In genomic region chr6:134891633-134892032, GRCh38 we compare ENCODE assay signal across 28 cellular contexts. TPM values are rescaled to one million over a fixed set of nuclear protein-coding genes. Genes with fewer than 3 reads are reported as not detected.
"Had no signal": no experiment of that assay in that cellular context is flagged by ENCODE, and none has a peak within 500 bp of the region (broad histone marks: within the 10 kb centered on the region; RNA-seq: fewer than 3 reads in every experiment).

No MANE protein-coding gene starts in this region.

- H3K4me1 ChIP-seq: colonic mucosa, esophagus muscularis mucosa, esophagus squamous epithelium, foreskin keratinocyte, gastrocnemius medialis, gastroesophageal sphincter, heart left ventricle had no signal

- H3K36me3 ChIP-seq: colonic mucosa, esophagus muscularis mucosa, esophagus squamous epithelium, gastrocnemius medialis, gastroesophageal sphincter, heart left ventricle had no signal

- ATAC-seq: effector memory CD8-positive, alpha-beta T cell; esophagus mucosa; foreskin keratinocyte; gastrocnemius medialis; gastroesophageal sphincter; heart left ventricle had no signal

- H3K27me3 ChIP-seq: colonic mucosa, dorsolateral prefrontal cortex, esophagus muscularis mucosa, foreskin keratinocyte, gastrocnemius medialis, gastroesophageal sphincter, heart left ventricle had no signal

- H3K4me3 ChIP-seq: colonic mucosa, coronary artery, dorsolateral prefrontal cortex, esophagus muscularis mucosa, esophagus squamous epithelium, gastrocnemius medialis, gastroesophageal sphincter, heart left ventricle had no signal

- H3K9me3 ChIP-seq: colonic mucosa, gastrocnemius medialis, gastroesophageal sphincter had no signal

- H3K27ac ChIP-seq: colonic mucosa, coronary artery, dorsolateral prefrontal cortex, epithelial cell of prostate, esophagus muscularis mucosa, esophagus squamous epithelium, foreskin keratinocyte, gastrocnemius medialis, gastroesophageal sphincter, heart left ventricle had no signal

- FAIRE-seq: colon, endometrium, endothelial cell of umbilical vein, frontal cortex had no signal

- DNase-seq: colonic mucosa; cortex of kidney; dermis blood vessel endothelial cell; dorsolateral prefrontal cortex; effector CD4-positive, alpha-beta T cell; effector CD8-positive, alpha-beta T cell; effector memory CD4-positive, alpha-beta T cell; effector memory CD8-positive, alpha-beta T cell; endodermal cell; erythroblast; esophagus squamous epithelium; foreskin fibroblast; foreskin keratinocyte; foreskin melanocyte; gastrocnemius medialis; glutamatergic neuron; head of caudate nucleus; heart left ventricle had no signal

RNA-seq across cellular contexts. Expression of gene ALDH8A1, which starts 58.3 kb away (rescaled TPM):
- total RNA-seq: endodermal cell, fibroblast of villous mesenchyme had no signal
